8 cellular contexts compared by ENCODE assay signal in genomic region chrX:10106801-10107200, GRCh38.
DNase-seq lines count a peak whose midpoint lies in the region; ATAC-seq lines count a peak whose summit lies in the region.

No MANE protein-coding gene starts in this region.

- DNase-seq in activated effector memory CD4-positive, alpha-beta T cell treated with anti-CD3 and anti-CD28 coated beads, Interleukin-2, amount 50 U/mL, for 16 hours = peak; percentile 83
- peak; percentile 16 to 24 for DNase-seq in stimulated activated CD8-positive, alpha-beta memory T cell treated with anti-CD3 and anti-CD28 coated beads, Interleukin-7, amount 100 ng/mL, for 4 hours (ENCODE audit: low read depth in 2 of 2)
- DNase-seq in DMS53 (lab: John Stamatoyannopoulos, UW) = no peak
- no peak for DNase-seq in NCI-H2081 (lab: John Stamatoyannopoulos, UW)
- DNase-seq in AG08396 (ENCODE audit: low spot score) = no peak

- peak; percentile 45 for ATAC-seq in GM19463 (IDR thresholded peaks at IDR 0.05; ENCODE audit: unreplicated experiment)
- peak; percentile 42 for ATAC-seq in HG03439 (IDR thresholded peaks at IDR 0.05; ENCODE audit: unreplicated experiment)
- no peak for ATAC-seq in GM19023 (IDR thresholded peaks at IDR 0.05; ENCODE audit: unreplicated experiment)

Comparison
In these comparisons a context has a peak if more than half of its experiments do, and no peak if none do; other contexts are left out.
1. DNase-seq: peak in activated effector memory CD4-positive, alpha-beta T cell treated with anti-CD3 and anti-CD28 coated beads, Interleukin-2, amount 50 U/mL, for 16 hours (single experiment) and stimulated activated CD8-positive, alpha-beta memory T cell treated with anti-CD3 and anti-CD28 coated beads, Interleukin-7, amount 100 ng/mL, for 4 hours (2 of 2); none in DMS53 (single experiment), NCI-H2081 (0 of 2) and AG08396 (single experiment).